ENCODE assay signal across 8 cellular contexts in genomic region chr19:15379083-15379995, GRCh38. TPM values are rescaled to one million over a fixed set of nuclear protein-coding genes. Genes with fewer than 3 reads are reported as not detected.
DNase-seq lines count a peak whose midpoint lies in the region; ATAC-seq and TF ChIP-seq lines count a peak whose summit lies in the region.

TSS of gene AKAP8 (minus strand) at chr19:15379787. CDS start at chr19:15379731, 56 bp downstream.

- TF ChIP-seq CTCF in GM13977 (IDR thresholded peaks at IDR 0.05; ENCODE audit: extremely low read depth, insufficient read depth, missing control alignments): no peak
- peak in 2 of 5 experiments; percentile 21 to 56 for TF ChIP-seq CTCF in tibial nerve (IDR thresholded peaks at IDR 0.05)

- H2AFZ ChIP-seq in trophoblast cell (ENCODE audit: insufficient read depth, low read length, poor library complexity): peak within 1 kb of the TSS; percentile 73

- peaks cover 31 to 48% (median 46%) of the 10 kb centered on the region in 3 donors for H3K4me1 Mint-ChIP-seq in T-cell

- peak; percentile 83 for ATAC-seq in HG02870 (IDR thresholded peaks at IDR 0.05; ENCODE audit: unreplicated experiment)
- peak; percentile 91 to 93 (median 91) for ATAC-seq in T-cell (replicated peaks in 1 of 4)

- no peaks in the 10 kb centered on the region for H3K27me3 Mint-ChIP-seq in T-cell

- H2BK120ac ChIP-seq in trophoblast cell (ENCODE audit: insufficient read depth, low read length, poor library complexity): peak within 1 kb of the TSS; percentile 83

- intact Hi-C loops in cardiac septum (cut with DNase I): loop anchor here (1.0 to 2.0 kb wide), 2 partner anchors 39 to 115 kb away; partner anchors contain the start of gene AKAP8L

- POLR2A ChIA-PET in T-cell (lab: Charles Lee): interaction anchor here (0.5 to 1.2 kb wide), 7 partner anchors 9 to 698 kb away, joined by 3 to 10 read pairs (median 4); partner anchors contain the start of gene AKAP8L (in 2 of the 2)

- peak within 1 kb of the TSS; percentile 76 for H3K4ac ChIP-seq in trophoblast cell (ENCODE audit: low read depth, low read length)

- H3K4me2 ChIP-seq in trophoblast cell (ENCODE audit: low read length): peak within 1 kb of the TSS; percentile 98

- H3K36me3 ChIP-seq in trophoblast cell (ENCODE audit: control insufficient read depth in 1 of 2, insufficient read depth in 2 of 2, low read length in 2 of 2) (peaks cover 11 to 13% of the 10 kb centered on the region in 2 experiments), tibial nerve (no peaks in the 10 kb centered on the region)

- H2BK5ac ChIP-seq in trophoblast cell (ENCODE audit: low read depth, low read length, poor library complexity): peak within 1 kb of the TSS; percentile 74

- DNase-seq in GM13977 (ENCODE audit: low spot score) (peak; percentile 99), NCI-H146 (lab: John Stamatoyannopoulos, UW) (peak; percentile 99), T-cell (peak; percentile 94 to 99 (median 98)), cardiac septum (ENCODE audit: low spot score) (peak; percentile 99), trophoblast cell (peak; percentile 100), tibial nerve (ENCODE audit: low spot score in 2 of 2) (peak; percentile 97 to 98)

- peak within 1 kb of the TSS; percentile 96 for H3K14ac ChIP-seq in trophoblast cell (ENCODE audit: low read length)

- H3K9me3 Mint-ChIP-seq in T-cell: no peaks in the 10 kb centered on the region

- H3K18ac ChIP-seq in trophoblast cell (ENCODE audit: low read length): peak within 1 kb of the TSS; percentile 90

- peak within 1 kb of the TSS; percentile 95 for H4K12ac ChIP-seq in trophoblast cell (ENCODE audit: low read depth, low read length)

- peaks cover 33% of the 10 kb centered on the region for H3K79me2 ChIP-seq in trophoblast cell (ENCODE audit: control insufficient read depth, insufficient read depth, low read length, poor library complexity)

- peak within 1 kb of the TSS; percentile 94 for H4K91ac ChIP-seq in trophoblast cell (ENCODE audit: low read depth, low read length)

- H3K9me3 ChIP-seq in trophoblast cell (ENCODE audit: insufficient read depth, low read depth, low read length) (no peaks in the 10 kb centered on the region), tibial nerve (no peaks in the 10 kb centered on the region)

- peak within 1 kb of the TSS; percentile 98 for H4K8ac ChIP-seq in trophoblast cell (ENCODE audit: low read depth, low read length)

- peaks cover 16% of the 10 kb centered on the region for H3K79me1 ChIP-seq in trophoblast cell (ENCODE audit: low read length)

- peak within 1 kb of the TSS; percentile 4 for H2BK12ac ChIP-seq in trophoblast cell (ENCODE audit: low read length)

- in situ Hi-C loops in GM13977 (cut with MboI; ENCODE audit: low pct_unique_long_range_greater_than_20kb, low sequenced_read_pairs, unreplicated experiment): no loop called here

- H3K9ac ChIP-seq in trophoblast cell (ENCODE audit: low read length): peak within 1 kb of the TSS; percentile 94

- peak; percentile 68 to 79 for TF ChIP-seq POLR2A in tibial nerve (IDR thresholded peaks at IDR 0.05)

- peak within 1 kb of the TSS; percentile 96 for H3K4me3 ChIP-seq in trophoblast cell (ENCODE audit: low read depth, low read length)
- peak within 1 kb of the TSS; percentile 74 to 99 (median 96) for H3K4me3 ChIP-seq in tibial nerve

- peak within 1 kb of the TSS; percentile 11 for H3K23ac ChIP-seq in trophoblast cell (ENCODE audit: low read length)

- H3K36me3 Mint-ChIP-seq in T-cell: no peaks in the 10 kb centered on the region

- H3K4me1 ChIP-seq in trophoblast cell (ENCODE audit: control insufficient read depth in 1 of 2, insufficient read depth in 2 of 2, low read length in 2 of 2) (peaks cover 2 to 12% of the 10 kb centered on the region in 2 experiments), tibial nerve (peaks cover 0 to 50% (median 36%) of the 10 kb centered on the region in 4 donors)

- CTCF ChIA-PET in T-cell (lab: Charles Lee): interaction anchor here (0.5 to 2.8 kb wide), 10 partner anchors 9 to 1115 kb away, joined by 3 to 20 read pairs (median 4); partner anchors contain the start of gene AKAP8L (in 1 of the 2)

- H3K27me3 ChIP-seq in trophoblast cell (ENCODE audit: insufficient read depth, low read length) (no peaks in the 10 kb centered on the region), tibial nerve (no peaks in the 10 kb centered on the region)

- peak within 1 kb of the TSS; percentile 91 to 98 (median 97) for H3K4me3 Mint-ChIP-seq in T-cell

- H2AK5ac ChIP-seq in trophoblast cell (ENCODE audit: low read length): peak within 1 kb of the TSS; percentile 71

- H3K27ac ChIP-seq in adipose tissue (ENCODE audit: low read depth, low read length) (peak within 1 kb of the TSS; percentile 75), trophoblast cell (ENCODE audit: low read depth, low read length) (peak within 1 kb of the TSS; percentile 92), tibial nerve (peak within 1 kb of the TSS; percentile 86 to 98 (median 97))

- H3K27ac Mint-ChIP-seq in T-cell: peak within 1 kb of the TSS; percentile 98 to 99

- 0 to 1% (median 0%) methylated on average over 90 to 111 of the region's 111 CpGs for WGBS in adipose tissue, 3 donors
- no CpG with 5 or more reads among the region's 111 CpGs for WGBS in trophoblast cell (ENCODE audit: extremely low coverage, insufficient coverage, insufficient read length)
- 1% methylated on average over 30 to 59 of the region's 111 CpGs for WGBS in tibial nerve, 2 donors

- peak in 1 of 2 donors; percentile 88 for TF ChIP-seq EP300 in tibial nerve (IDR thresholded peaks at IDR 0.05)

RNA-seq across cellular contexts. Expression of gene AKAP8, which starts in this region (rescaled TPM):
- total RNA-seq in T-cell: 10 to 100 TPM; 75.8 to 90.3 (median 86.7) TPM
- polyA plus RNA-seq in adipose tissue: 10 to 100 TPM in 2 of 3 donors, 1 to 10 TPM in 1; 8.7 to 19.3 (median 13.3) TPM
- 19.2 TPM for total RNA-seq in cardiac septum
- polyA plus RNA-seq in trophoblast cell (2013): 40.6 and 42.9 TPM in 2 replicates
- total RNA-seq in tibial nerve: 10 to 100 TPM; 26.4 to 58.5 (median 55.9) TPM

Comparison
In these comparisons a context has a peak if more than half of its experiments do, and no peak if none do; other contexts are left out.
1. Peak in every context shown above with its lines: DNase-seq, ATAC-seq, H3K4me3 ChIP-seq and H3K27ac ChIP-seq.